Comparison of ENCODE assay signal across 8 cellular contexts in the genomic region with DNA sequence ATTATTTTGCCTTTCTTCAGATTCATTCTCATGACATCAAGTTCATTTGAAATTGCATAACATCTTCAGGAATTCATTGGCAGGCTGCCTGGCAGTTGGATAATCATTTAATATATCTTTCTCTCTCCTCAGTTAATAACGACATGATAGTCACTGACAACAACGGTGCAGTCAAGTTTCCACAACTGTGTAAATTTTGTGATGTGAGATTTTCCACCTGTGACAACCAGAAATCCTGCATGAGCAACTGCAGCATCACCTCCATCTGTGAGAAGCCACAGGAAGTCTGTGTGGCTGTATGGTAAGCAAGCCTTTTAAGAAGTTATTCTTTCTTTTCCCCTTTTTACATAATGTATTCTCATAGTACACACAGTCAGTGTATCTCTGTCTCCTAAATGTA. TPM values are rescaled to one million over a fixed set of nuclear protein-coding genes. Genes with fewer than 3 reads are reported as not detected.
DNase-seq lines count a peak whose midpoint lies in the region; ATAC-seq and TF ChIP-seq lines count a peak whose summit lies in the region.

No MANE protein-coding gene starts in this region.

- WGBS in heart right ventricle, 2 donors: 0% methylated on average over 2 of the region's 2 CpGs

- peak; percentile 14 to 56 (median 44) for DNase-seq in CD4-positive, CD25-positive, alpha-beta regulatory T cell
- peak; percentile 55 for DNase-seq in activated T-cell treated with anti-CD3 and anti-CD28 coated beads, Interleukin-2, amount 50 U/mL, for 4 hours
- DNase-seq in heart right ventricle (peak in 1 of 2 donors; percentile 68), HPDE6-E6E7 (ENCODE audit: extremely low spot score) (no peak), amniotic stem cell (lab: John Stamatoyannopoulos, UW) (no peak)
- peak; percentile 47 for DNase-seq in stimulated activated naive B cell treated with anti-CD40 and anti-IgM and Interleukin-4, amounts not matched to agents 10 μg/mL and 1 μg/mL and 100 μg/mL, for 72 hours

- H3K4me1 ChIP-seq in CD4-positive, CD25-positive, alpha-beta regulatory T cell (ENCODE audit: control insufficient read depth, insufficient read depth, low read length, poor library complexity, severe bottlenecking): peaks cover 83% of the 10 kb centered on the region
- peaks cover 13 to 98% (median 71%) of the 10 kb centered on the region in 9 donors for H3K4me1 ChIP-seq in heart right ventricle

- no peaks in the 10 kb centered on the region for H3K9me3 Mint-ChIP-seq in CD4-positive, CD25-positive, alpha-beta regulatory T cell
- H3K9me3 Mint-ChIP-seq in activated T-cell treated with anti-CD3 and anti-CD28 coated beads, Interleukin-2, amount 50 U/mL, for 4 hours: peaks cover 3% of the 10 kb centered on the region
- peaks cover 0 to 3% of the 10 kb centered on the region in 2 donors for H3K9me3 Mint-ChIP-seq in stimulated activated naive B cell treated with anti-CD40 and anti-IgM and Interleukin-4, amounts not matched to agents 10 μg/mL and 1 μg/mL and 100 μg/mL, for 72 hours

- H3K36me3 Mint-ChIP-seq in CD4-positive, CD25-positive, alpha-beta regulatory T cell: peaks cover 35% of the 10 kb centered on the region
- peaks cover 57% of the 10 kb centered on the region for H3K36me3 Mint-ChIP-seq in activated T-cell treated with anti-CD3 and anti-CD28 coated beads, Interleukin-2, amount 50 U/mL, for 4 hours (ENCODE audit: insufficient read depth)
- H3K36me3 Mint-ChIP-seq in stimulated activated naive B cell treated with anti-CD40 and anti-IgM and Interleukin-4, amounts not matched to agents 10 μg/mL and 1 μg/mL and 100 μg/mL, for 72 hours: peaks cover 36 to 43% of the 10 kb centered on the region in 2 donors

- H3K4me3 ChIP-seq in CD4-positive, CD25-positive, alpha-beta regulatory T cell (ENCODE audit: low read depth, low read length): peak overlapping the region; percentile 71
- H3K4me3 ChIP-seq in heart right ventricle: no peak overlapping the region

- peak overlapping the region; percentile 43 to 81 (median 48) for H3K4me3 Mint-ChIP-seq in CD4-positive, CD25-positive, alpha-beta regulatory T cell
- peak overlapping the region; percentile 41 for H3K4me3 Mint-ChIP-seq in activated T-cell treated with anti-CD3 and anti-CD28 coated beads, Interleukin-2, amount 50 U/mL, for 4 hours
- peak overlapping the region; percentile 44 to 71 for H3K4me3 Mint-ChIP-seq in stimulated activated naive B cell treated with anti-CD40 and anti-IgM and Interleukin-4, amounts not matched to agents 10 μg/mL and 1 μg/mL and 100 μg/mL, for 72 hours

- no peaks in the 10 kb centered on the region for H3K9me3 ChIP-seq in CD4-positive, CD25-positive, alpha-beta regulatory T cell (ENCODE audit: control insufficient read depth in 2 of 2, low read length in 2 of 2)
- no peaks in the 10 kb centered on the region for H3K9me3 ChIP-seq in heart right ventricle

- peak overlapping the region; percentile 76 for H3K27ac ChIP-seq in CD4-positive, CD25-positive, alpha-beta regulatory T cell (ENCODE audit: insufficient read depth, low read length, poor library complexity, severe bottlenecking)
- peak overlapping the region in 8 of 10 donors; percentile 66 to 84 (median 72) for H3K27ac ChIP-seq in heart right ventricle

- H3K27ac Mint-ChIP-seq in CD4-positive, CD25-positive, alpha-beta regulatory T cell: peak overlapping the region; percentile 87 to 96 (median 91)
- H3K27ac Mint-ChIP-seq in stimulated activated naive B cell treated with anti-CD40 and anti-IgM and Interleukin-4, amounts not matched to agents 10 μg/mL and 1 μg/mL and 100 μg/mL, for 72 hours: peak overlapping the region; percentile 68

- ATAC-seq in CD4-positive, CD25-positive, alpha-beta regulatory T cell (ENCODE audit: low read depth in 2 of 2): peak; percentile 29 to 52
- ATAC-seq in GM19468 (IDR thresholded peaks at IDR 0.05; ENCODE audit: extremely low read depth, unreplicated experiment): peak; percentile 41
- ATAC-seq in HG03571 (IDR thresholded peaks at IDR 0.05; ENCODE audit: unreplicated experiment): peak; percentile 63
- ATAC-seq in activated T-cell treated with anti-CD3 and anti-CD28 coated beads, Interleukin-2, amount 50 U/mL, for 4 hours: peak; percentile 69 to 79
- ATAC-seq in heart right ventricle: peak in 6 of 8 donors; percentile 6 to 48 (median 20)
- peak; percentile 62 to 71 for ATAC-seq in stimulated activated naive B cell treated with anti-CD40 and anti-IgM and Interleukin-4, amounts not matched to agents 10 μg/mL and 1 μg/mL and 100 μg/mL, for 72 hours (replicated peaks)

- H3K36me3 ChIP-seq in CD4-positive, CD25-positive, alpha-beta regulatory T cell (ENCODE audit: control insufficient read depth, insufficient read depth, low read length): peaks cover 41% of the 10 kb centered on the region
- H3K36me3 ChIP-seq in heart right ventricle: peaks cover 0 to 61% (median 14%) of the 10 kb centered on the region in 9 donors

- no peaks in the 10 kb centered on the region for H3K27me3 ChIP-seq in CD4-positive, CD25-positive, alpha-beta regulatory T cell (ENCODE audit: control insufficient read depth, insufficient read depth, low read length)
- H3K27me3 ChIP-seq in heart right ventricle: no peaks in the 10 kb centered on the region

- H3K27me3 Mint-ChIP-seq in CD4-positive, CD25-positive, alpha-beta regulatory T cell: no peaks in the 10 kb centered on the region
- H3K27me3 Mint-ChIP-seq in activated T-cell treated with anti-CD3 and anti-CD28 coated beads, Interleukin-2, amount 50 U/mL, for 4 hours (ENCODE audit: low read depth): no peaks in the 10 kb centered on the region
- H3K27me3 Mint-ChIP-seq in stimulated activated naive B cell treated with anti-CD40 and anti-IgM and Interleukin-4, amounts not matched to agents 10 μg/mL and 1 μg/mL and 100 μg/mL, for 72 hours: no peaks in the 10 kb centered on the region

- peaks cover 52 to 97% (median 73%) of the 10 kb centered on the region in 4 donors for H3K4me1 Mint-ChIP-seq in CD4-positive, CD25-positive, alpha-beta regulatory T cell
- H3K4me1 Mint-ChIP-seq in activated T-cell treated with anti-CD3 and anti-CD28 coated beads, Interleukin-2, amount 50 U/mL, for 4 hours (ENCODE audit: low read depth): peaks cover 94% of the 10 kb centered on the region
- peaks cover 54 to 87% of the 10 kb centered on the region in 2 donors for H3K4me1 Mint-ChIP-seq in stimulated activated naive B cell treated with anti-CD40 and anti-IgM and Interleukin-4, amounts not matched to agents 10 μg/mL and 1 μg/mL and 100 μg/mL, for 72 hours

- no peak for TF ChIP-seq CTCF in heart right ventricle (IDR thresholded peaks at IDR 0.05)

- intact Hi-C loops in heart right ventricle (cut with DNase I): loop anchor here in 1 of 10 donors (5.0 kb wide), 1 partner anchor 32 kb away; no protein-coding TSS in a partner anchor

RNA-seq across cellular contexts. Expression of a gene that starts 38.2 kb away (rescaled TPM):
- 57.4 TPM for total RNA-seq in CD4-positive, CD25-positive, alpha-beta regulatory T cell
- 10 to 100 TPM; 35.8 to 92.6 (median 61.0) TPM for polyA plus RNA-seq in CD4-positive, CD25-positive, alpha-beta regulatory T cell
- total RNA-seq in activated T-cell treated with anti-CD3 and anti-CD28 coated beads, Interleukin-2, amount 50 U/mL, for 4 hours: 100 to 1,000 TPM; 104 to 114 (median 111) TPM
- total RNA-seq in heart right ventricle: 100 to 1,000 TPM in 5 of 10 donors, 10 to 100 TPM in 5; 71.1 to 197 (median 92.1) TPM
- polyA plus RNA-seq in heart right ventricle: 10 to 100 TPM; 14.6 to 81.4 TPM

Comparison
In these comparisons a context has a peak if more than half of its experiments do, and no peak if none do; other contexts are left out.
1. ATAC-seq: peak in every context shown above with its lines; median percentile 74 in activated T-cell treated with anti-CD3 and anti-CD28 coated beads, Interleukin-2, amount 50 U/mL, for 4 hours; 66 in stimulated activated naive B cell treated with anti-CD40 and anti-IgM and Interleukin-4, amounts not matched to agents 10 μg/mL and 1 μg/mL and 100 μg/mL, for 72 hours; 63 in HG03571; 41 in GM19468; 40 in CD4-positive, CD25-positive, alpha-beta regulatory T cell; 20 in heart right ventricle.
2. DNase-seq: peak in CD4-positive, CD25-positive, alpha-beta regulatory T cell (3 of 3), activated T-cell treated with anti-CD3 and anti-CD28 coated beads, Interleukin-2, amount 50 U/mL, for 4 hours (single experiment) and stimulated activated naive B cell treated with anti-CD40 and anti-IgM and Interleukin-4, amounts not matched to agents 10 μg/mL and 1 μg/mL and 100 μg/mL, for 72 hours (single experiment); none in HPDE6-E6E7 (single experiment) and amniotic stem cell (single experiment).
3. Peak in every context shown above with its lines, with median percentiles within 50 percentile points of each other: H3K4me3 Mint-ChIP-seq.